In genomic region chr1:43107664-43108063, GRCh38 we compare ENCODE assay signal across 7 cellular contexts.
"Had no signal": no experiment of that assay in that cellular context is flagged by ENCODE, and none has a peak within 500 bp of the region (broad histone marks: within the 10 kb centered on the region; RNA-seq: fewer than 3 reads in every experiment).

No MANE protein-coding gene starts in this region.

- DNase-seq: IMR-90, KBM-7, KG1 had no signal

- ATAC-seq: K562 had no signal

- H3K27ac ChIP-seq: HL-60, KMS-11 had no signal

- FAIRE-seq: HTR-8/SVneo, K562 had no signal

- H3K9ac ChIP-seq: KMS-11 had no signal

- H3K4me3 ChIP-seq: K562 had no signal

- H3K4me2 ChIP-seq: KMS-11 had no signal
